ENCODE assay signal across 1 cellular context in the genomic region with DNA sequence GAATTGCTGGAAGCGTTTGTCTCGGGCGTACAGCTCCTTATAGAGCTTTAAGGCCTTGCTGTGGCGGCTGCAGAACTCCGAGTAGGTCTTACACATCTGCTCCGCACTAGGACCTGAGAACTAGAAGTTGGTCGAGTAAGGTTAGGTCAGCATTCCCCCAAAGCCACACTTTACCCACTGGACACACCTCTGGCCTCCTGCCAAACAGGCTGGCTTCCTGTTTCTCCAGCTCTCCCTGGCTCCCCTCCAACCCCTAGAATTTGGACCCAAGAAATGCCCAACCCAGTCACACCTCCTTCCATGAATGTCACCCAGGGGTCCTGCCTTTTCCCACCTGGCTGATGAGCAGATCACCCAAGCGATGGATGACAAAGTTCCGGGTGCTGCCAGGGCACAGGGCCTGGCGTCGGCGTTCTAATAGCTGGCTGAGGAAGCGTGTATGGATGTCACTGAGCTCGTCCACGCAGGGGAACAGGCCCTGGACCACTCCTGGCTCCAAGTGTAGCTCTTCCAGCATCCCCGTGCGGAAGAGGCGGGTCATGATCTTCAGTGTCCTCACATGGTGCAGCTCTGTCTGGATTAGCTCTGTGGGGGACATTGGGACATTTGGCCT.
A peak's percentile ranks its signal among the peaks of the same experiment; 100 is the strongest.
TF ChIP-seq lines count a peak whose summit lies in the region.

No MANE protein-coding gene starts in this region.

TF ChIP-seq in K562, 482 proteins besides CTCF, POLR2A, EP300 and RAD21:
- peak; percentile 41; the same call in 1 of the 2 replicates for TF ChIP-seq POLR2G (IDR thresholded peaks at IDR 0.05; ENCODE audit: low read depth, low read length)
- TF ChIP-seq, protein P1, sequence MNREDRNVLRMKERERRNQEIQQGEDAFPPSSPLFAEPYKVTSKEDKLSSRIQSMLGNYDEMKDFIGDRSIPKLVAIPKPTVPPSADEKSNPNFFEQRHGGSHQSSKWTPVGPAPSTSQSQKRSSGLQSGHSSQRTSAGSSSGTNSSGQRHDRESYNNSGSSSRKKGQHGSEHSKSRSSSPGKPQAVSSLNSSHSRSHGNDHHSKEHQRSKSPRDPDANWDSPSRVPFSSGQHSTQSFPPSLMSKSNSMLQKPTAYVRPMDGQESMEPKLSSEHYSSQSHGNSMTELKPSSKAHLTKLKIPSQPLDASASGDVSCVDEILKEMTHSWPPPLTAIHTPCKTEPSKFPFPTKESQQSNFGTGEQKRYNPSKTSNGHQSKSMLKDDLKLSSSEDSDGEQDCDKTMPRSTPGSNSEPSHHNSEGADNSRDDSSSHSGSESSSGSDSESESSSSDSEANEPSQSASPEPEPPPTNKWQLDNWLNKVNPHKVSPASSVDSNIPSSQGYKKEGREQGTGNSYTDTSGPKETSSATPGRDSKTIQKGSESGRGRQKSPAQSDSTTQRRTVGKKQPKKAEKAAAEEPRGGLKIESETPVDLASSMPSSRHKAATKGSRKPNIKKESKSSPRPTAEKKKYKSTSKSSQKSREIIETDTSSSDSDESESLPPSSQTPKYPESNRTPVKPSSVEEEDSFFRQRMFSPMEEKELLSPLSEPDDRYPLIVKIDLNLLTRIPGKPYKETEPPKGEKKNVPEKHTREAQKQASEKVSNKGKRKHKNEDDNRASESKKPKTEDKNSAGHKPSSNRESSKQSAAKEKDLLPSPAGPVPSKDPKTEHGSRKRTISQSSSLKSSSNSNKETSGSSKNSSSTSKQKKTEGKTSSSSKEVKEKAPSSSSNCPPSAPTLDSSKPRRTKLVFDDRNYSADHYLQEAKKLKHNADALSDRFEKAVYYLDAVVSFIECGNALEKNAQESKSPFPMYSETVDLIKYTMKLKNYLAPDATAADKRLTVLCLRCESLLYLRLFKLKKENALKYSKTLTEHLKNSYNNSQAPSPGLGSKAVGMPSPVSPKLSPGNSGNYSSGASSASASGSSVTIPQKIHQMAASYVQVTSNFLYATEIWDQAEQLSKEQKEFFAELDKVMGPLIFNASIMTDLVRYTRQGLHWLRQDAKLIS (CRISPR knock-in tag; IDR thresholded peaks at IDR 0.05): no peak
- TF ChIP-seq NFIC (IDR thresholded peaks at IDR 0.05): peak; percentile 73
- TF ChIP-seq PML (IDR thresholded peaks at IDR 0.05; ENCODE audit: low read length): no peak
